Comparison of ENCODE assay signal across 8 cellular contexts in genomic region chr5:1523480-1523792, GRCh38. TPM values are rescaled to one million over a fixed set of nuclear protein-coding genes. Genes with fewer than 3 reads are reported as not detected.
DNase-seq lines count a peak whose midpoint lies in the region; ATAC-seq, FAIRE-seq and TF ChIP-seq lines count a peak whose summit lies in the region.

No MANE protein-coding gene starts in this region.

- peak in 1 of 3 donors; percentile 53 for DNase-seq in CD4-positive, CD25-positive, alpha-beta regulatory T cell
- DNase-seq in adipocyte (ENCODE audit: low read depth) (peak; percentile 60), HepG2 (ENCODE audit: low spot score) (no peak), ureter (ENCODE audit: low spot score) (peak; percentile 39), iPS-NIHi11 (ENCODE audit: low spot score) (no peak), NCI-H2029 (lab: John Stamatoyannopoulos, UW) (no peak)

- no CpG with 5 or more reads among the region's 48 CpGs for WGBS in HepG2 (ENCODE audit: low lambda C conversion rate)

- TF ChIP-seq RAD21 in HepG2 (CRISPR knock-in tag; IDR thresholded peaks at IDR 0.05), result no peak

- peak; percentile 51 to 53 for ATAC-seq in CD4-positive, CD25-positive, alpha-beta regulatory T cell (ENCODE audit: low read depth in 2 of 2)
- peak; percentile 43 for ATAC-seq in GM19397 (IDR thresholded peaks at IDR 0.05; ENCODE audit: unreplicated experiment)
- peak; percentile 33 for ATAC-seq in HG03432 (IDR thresholded peaks at IDR 0.05; ENCODE audit: unreplicated experiment)
- no peak; the same call in 2 of the 3 replicates for ATAC-seq in HepG2

- POLR2A ChIA-PET in HepG2 (lab: Yijun Ruan, JAX), result interaction anchor here (1.1 to 2.8 kb wide), 6 partner anchors 32 to 71 kb away, joined by 4 to 14 read pairs (median 8); no protein-coding TSS in a partner anchor

- H3K27ac ChIP-seq in CD4-positive, CD25-positive, alpha-beta regulatory T cell (ENCODE audit: insufficient read depth, low read length, poor library complexity, severe bottlenecking), result no peak overlapping the region
- H3K27ac ChIP-seq in HepG2 (ENCODE audit: extremely low read length, insufficient read depth, low read length), result no peak overlapping the region

- peak overlapping the region; percentile 90 for H3K4me2 ChIP-seq in HepG2 (ENCODE audit: low read depth, low read length)

- no peak for TF ChIP-seq EP300 in HepG2 (IDR thresholded peaks at IDR 0.05; ENCODE audit: low read depth in 2 of 2, low read length in 2 of 2)
- TF ChIP-seq EP300 in HepG2 (CRISPR knock-in tag; IDR thresholded peaks at IDR 0.05; ENCODE audit: borderline replicate concordance), result no peak

- intact Hi-C loops in HepG2 (cut with micrococcal nuclease; ENCODE audit: unreplicated experiment), result loop anchor here (5.0 kb wide), 1 partner anchor 69 kb away; no protein-coding TSS in a partner anchor

- no peak overlapping the region for H3K4me3 ChIP-seq in CD4-positive, CD25-positive, alpha-beta regulatory T cell (ENCODE audit: low read depth, low read length)
- H3K4me3 ChIP-seq in adipocyte (ENCODE audit: low read length) (peak overlapping the region; percentile 84), HepG2 (replicated peaks in 1 of 3; ENCODE audit: insufficient read depth in 1 of 3, low read depth in 2 of 3, low read length in 3 of 3) (peak overlapping the region; percentile 81 to 94 (median 90))

- peaks cover 23% of the 10 kb centered on the region for H3K4me1 ChIP-seq in CD4-positive, CD25-positive, alpha-beta regulatory T cell (ENCODE audit: control insufficient read depth, insufficient read depth, low read length, poor library complexity, severe bottlenecking)
- H3K4me1 ChIP-seq in adipocyte (ENCODE audit: control insufficient read depth, insufficient read depth, low read length) (peaks cover 19% of the 10 kb centered on the region), HepG2 (ENCODE audit: insufficient read depth, low read length) (peaks cover 51% of the 10 kb centered on the region)

- H3K27me3 Mint-ChIP-seq in CD4-positive, CD25-positive, alpha-beta regulatory T cell, result no peaks in the 10 kb centered on the region

- no peak for TF ChIP-seq POLR2A in HepG2 (IDR thresholded peaks at IDR 0.05; ENCODE audit: insufficient read depth in 1 of 2, low read depth in 2 of 2, low read length in 2 of 2)

- H3K27me3 ChIP-seq in CD4-positive, CD25-positive, alpha-beta regulatory T cell (ENCODE audit: control insufficient read depth, insufficient read depth, low read length), result no peaks in the 10 kb centered on the region
- H3K27me3 ChIP-seq in adipocyte (replicated peaks; ENCODE audit: control insufficient read depth, insufficient read depth, low read length) (no peaks in the 10 kb centered on the region), HepG2 (ENCODE audit: control insufficient read depth in 1 of 2, insufficient read depth in 2 of 2, low read length in 2 of 2) (no peaks in the 10 kb centered on the region)

- CTCF ChIA-PET in HepG2 (lab: Yijun Ruan, JAX; ENCODE audit: low intra/inter-chr PET ratio, low total read pairs), result no interaction called here

- TF ChIP-seq CTCF in HepG2 (CRISPR knock-in tag; IDR thresholded peaks at IDR 0.05), result no peak

- no TSS peak for BruUV-seq in HepG2 (replicated peaks; lab: Mats Ljungman, UMichigan)

- no peak overlapping the region for H3K27ac Mint-ChIP-seq in CD4-positive, CD25-positive, alpha-beta regulatory T cell

- in situ Hi-C loops in HepG2 (cut with HindIII; ENCODE audit: extremely low pct_ligation_motif_present, low pct_unique_long_range_greater_than_20kb), result loop anchor here (5.0 to 25.0 kb wide), 2 partner anchors 39 to 114 kb away; no protein-coding TSS in a partner anchor

- no peak for FAIRE-seq in HepG2 (lab: Jason Lieb, UNC)

- H3K36me3 ChIP-seq in CD4-positive, CD25-positive, alpha-beta regulatory T cell (ENCODE audit: control insufficient read depth, insufficient read depth, low read length), result peaks cover 14% of the 10 kb centered on the region
- H3K36me3 ChIP-seq in adipocyte (ENCODE audit: control insufficient read depth, insufficient read depth, low read length, severe bottlenecking), result peaks cover 7% of the 10 kb centered on the region
- H3K36me3 ChIP-seq in HepG2 (replicated peaks in 1 of 2; ENCODE audit: control insufficient read depth in 1 of 2, insufficient read depth in 2 of 2, low read length in 2 of 2), result peaks cover 12 to 25% of the 10 kb centered on the region in 2 experiments

- H3K79me2 ChIP-seq in HepG2 (ENCODE audit: insufficient read depth, low read length), result peaks cover 46% of the 10 kb centered on the region

- H4K20me1 ChIP-seq in HepG2 (ENCODE audit: insufficient read depth, low read length), result peaks cover 21% of the 10 kb centered on the region; the same call in 1 of the 2 replicates

- H3K4me1 Mint-ChIP-seq in CD4-positive, CD25-positive, alpha-beta regulatory T cell, result peaks cover 0 to 24% (median 15%) of the 10 kb centered on the region in 4 donors

- H3K9me3 Mint-ChIP-seq in CD4-positive, CD25-positive, alpha-beta regulatory T cell, result no peaks in the 10 kb centered on the region

- H2AFZ ChIP-seq in HepG2 (ENCODE audit: low read length), result no peak overlapping the region

- H3K9ac ChIP-seq in adipocyte (ENCODE audit: low read length) (peak overlapping the region; percentile 89), HepG2 (ENCODE audit: insufficient read depth, low read depth, low read length) (peak overlapping the region; percentile 76; the same call in 1 of the 2 replicates)

- H3K9me3 ChIP-seq in CD4-positive, CD25-positive, alpha-beta regulatory T cell (ENCODE audit: control insufficient read depth in 2 of 2, low read length in 2 of 2), result no peaks in the 10 kb centered on the region
- H3K9me3 ChIP-seq in adipocyte (ENCODE audit: control insufficient read depth, low read length) (no peaks in the 10 kb centered on the region), HepG2 (ENCODE audit: low read length) (no peaks in the 10 kb centered on the region)

- H3K36me3 Mint-ChIP-seq in CD4-positive, CD25-positive, alpha-beta regulatory T cell, result no peaks in the 10 kb centered on the region

- peak overlapping the region in 3 of 4 donors; percentile 38 to 52 (median 52) for H3K4me3 Mint-ChIP-seq in CD4-positive, CD25-positive, alpha-beta regulatory T cell

TF ChIP-seq in HepG2, 621 proteins besides CTCF, POLR2A, EP300 and RAD21 (continues in another document):
- TF ChIP-seq NFATC3 (CRISPR knock-in tag; IDR thresholded peaks at IDR 0.05), result no peak
- no peak for TF ChIP-seq NR3C1 (CRISPR knock-in tag; IDR thresholded peaks at IDR 0.05)
- no peak for TF ChIP-seq ZSCAN29 (CRISPR knock-in tag; conservative IDR thresholded peaks at IDR 0.05)
- TF ChIP-seq ZNF749 (CRISPR knock-in tag; IDR thresholded peaks at IDR 0.05; ENCODE audit: borderline replicate concordance), result no peak
- TF ChIP-seq ZSCAN20 (CRISPR knock-in tag; IDR thresholded peaks at IDR 0.05; ENCODE audit: borderline replicate concordance), result no peak

RNA-seq across cellular contexts. Expression of gene LPCAT1, which starts 0.3 kb away (rescaled TPM):
- 34.7 TPM for total RNA-seq in CD4-positive, CD25-positive, alpha-beta regulatory T cell
- polyA plus RNA-seq in CD4-positive, CD25-positive, alpha-beta regulatory T cell, result 10 to 100 TPM; 21.4 to 29.6 (median 24.2) TPM
- 16.0 and 29.8 TPM in 2 replicates for total RNA-seq in HepG2 (2016; rRNA removed; fragmentation: Illumina TruSeq; extraction: Trizol)
- total RNA-seq in HepG2 (2016; cell fraction: cytosol; rRNA removed; fragmentation: Illumina TruSeq; extraction: Trizol; ENCODE audit: low read depth), result 5.1 and 9.2 TPM in 2 replicates
- total RNA-seq in HepG2 (2016; cell fraction: insoluble cytoplasmic fraction; rRNA removed; fragmentation: Illumina TruSeq; extraction: Trizol), result 14.3 and 34.5 TPM in 2 replicates
- 14.8 and 16.4 TPM in 2 replicates for total RNA-seq in HepG2 (2016; cell fraction: membrane; rRNA removed; fragmentation: Illumina TruSeq; extraction: Trizol)
- total RNA-seq in HepG2 (2016; cell fraction: nucleus; rRNA removed; fragmentation: Illumina TruSeq; extraction: Trizol), result 37.9 and 47.2 TPM in 2 replicates
- 90.6 and 115 TPM in 2 replicates for polyA plus RNA-seq in HepG2 (2011; rRNA removed)
- 65.4 and 69.9 TPM in 2 replicates for polyA plus RNA-seq in HepG2 (2011; cell fraction: cytosol; rRNA removed)
- polyA plus RNA-seq in HepG2 (2011; cell fraction: nucleus; rRNA removed), result 330 and 361 TPM in 2 replicates
- polyA plus RNA-seq in HepG2 (2012), result 104 and 122 TPM in 2 replicates
- polyA plus RNA-seq in HepG2 (2016; cell fraction: cytosol; fragmentation: Illumina TruSeq; extraction: Trizol; ENCODE audit: low read depth), result 3.8 and 4.2 TPM in 2 replicates
- 18.3 and 19.5 TPM in 2 replicates for polyA plus RNA-seq in HepG2 (2016; cell fraction: insoluble cytoplasmic fraction; fragmentation: Illumina TruSeq; extraction: Trizol; ENCODE audit: low read depth)
- polyA plus RNA-seq in HepG2 (2016; cell fraction: membrane; fragmentation: Illumina TruSeq; extraction: Trizol; ENCODE audit: low read depth), result 9.2 and 10.4 TPM in 2 replicates
- 89.7 and 92.4 TPM in 2 replicates for polyA plus RNA-seq in HepG2 (2016; cell fraction: nucleus; fragmentation: Illumina TruSeq; extraction: Trizol; ENCODE audit: insufficient read depth, low read depth)
- 56.1 and 65.1 TPM in 2 replicates for polyA minus RNA-seq in HepG2 (2011; rRNA and poly(A)+ RNA removed; ENCODE audit: low replicate concordance)
- polyA minus RNA-seq in HepG2 (2011; cell fraction: cytosol; rRNA and poly(A)+ RNA removed), result 44.6 and 51.7 TPM in 2 replicates
- polyA minus RNA-seq in HepG2 (2011; cell fraction: nucleus; rRNA and poly(A)+ RNA removed), result 90.3 and 92.4 TPM in 2 replicates
- 48.0 TPM for total RNA-seq in ureter

Comparison
In these comparisons a context has a peak if more than half of its experiments do, and no peak if none do; other contexts are left out.
1. DNase-seq: peak in adipocyte (single experiment) and ureter (single experiment); none in HepG2 (single experiment), iPS-NIHi11 (single experiment) and NCI-H2029 (single experiment).